1 cellular context compared by ENCODE assay signal in the genomic region with DNA sequence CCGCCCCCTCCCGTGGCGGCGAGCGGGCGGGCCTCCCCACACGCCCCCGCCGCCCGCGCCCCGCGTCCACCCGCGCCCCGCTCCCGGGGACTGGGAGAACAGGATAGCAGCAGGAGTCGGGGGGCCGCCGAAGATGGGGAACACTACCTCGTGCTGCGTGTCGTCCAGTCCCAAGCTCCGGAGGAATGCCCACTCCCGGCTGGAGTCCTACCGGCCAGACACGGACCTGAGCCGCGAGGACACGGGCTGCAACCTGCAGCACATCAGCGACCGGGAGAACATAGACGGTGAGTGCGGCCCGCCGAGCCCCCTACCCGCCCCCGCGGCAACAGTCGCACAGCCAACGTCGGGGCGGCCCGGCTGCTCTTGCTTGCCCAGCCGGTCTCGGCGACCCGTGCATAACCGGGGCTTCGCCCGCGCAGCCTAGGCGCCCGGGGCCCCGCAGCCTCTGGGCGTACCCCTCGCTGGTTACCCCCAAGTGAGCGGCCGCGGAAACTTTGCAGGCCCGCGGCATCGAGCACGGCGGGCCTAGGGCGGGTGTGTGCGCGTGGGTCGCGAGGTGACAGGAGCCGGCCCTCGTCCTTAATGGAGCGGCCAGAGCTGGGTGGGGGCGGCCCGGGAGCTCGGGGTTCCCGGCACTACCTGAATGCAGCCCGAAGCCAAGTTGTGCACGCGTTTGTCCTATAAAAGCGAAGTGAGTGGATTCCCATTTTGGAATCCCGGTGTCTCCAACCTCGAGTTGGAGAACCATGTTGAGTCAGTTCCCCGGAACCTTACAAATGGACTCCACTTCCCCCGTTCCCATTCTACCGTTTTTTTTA.
TF ChIP-seq lines count a peak whose summit lies in the region.

No MANE protein-coding gene starts in this region.

TF ChIP-seq in GM23338, 12 proteins besides CTCF, POLR2A, EP300 and RAD21 (continued from another document):
- TF ChIP-seq, protein P1, sequence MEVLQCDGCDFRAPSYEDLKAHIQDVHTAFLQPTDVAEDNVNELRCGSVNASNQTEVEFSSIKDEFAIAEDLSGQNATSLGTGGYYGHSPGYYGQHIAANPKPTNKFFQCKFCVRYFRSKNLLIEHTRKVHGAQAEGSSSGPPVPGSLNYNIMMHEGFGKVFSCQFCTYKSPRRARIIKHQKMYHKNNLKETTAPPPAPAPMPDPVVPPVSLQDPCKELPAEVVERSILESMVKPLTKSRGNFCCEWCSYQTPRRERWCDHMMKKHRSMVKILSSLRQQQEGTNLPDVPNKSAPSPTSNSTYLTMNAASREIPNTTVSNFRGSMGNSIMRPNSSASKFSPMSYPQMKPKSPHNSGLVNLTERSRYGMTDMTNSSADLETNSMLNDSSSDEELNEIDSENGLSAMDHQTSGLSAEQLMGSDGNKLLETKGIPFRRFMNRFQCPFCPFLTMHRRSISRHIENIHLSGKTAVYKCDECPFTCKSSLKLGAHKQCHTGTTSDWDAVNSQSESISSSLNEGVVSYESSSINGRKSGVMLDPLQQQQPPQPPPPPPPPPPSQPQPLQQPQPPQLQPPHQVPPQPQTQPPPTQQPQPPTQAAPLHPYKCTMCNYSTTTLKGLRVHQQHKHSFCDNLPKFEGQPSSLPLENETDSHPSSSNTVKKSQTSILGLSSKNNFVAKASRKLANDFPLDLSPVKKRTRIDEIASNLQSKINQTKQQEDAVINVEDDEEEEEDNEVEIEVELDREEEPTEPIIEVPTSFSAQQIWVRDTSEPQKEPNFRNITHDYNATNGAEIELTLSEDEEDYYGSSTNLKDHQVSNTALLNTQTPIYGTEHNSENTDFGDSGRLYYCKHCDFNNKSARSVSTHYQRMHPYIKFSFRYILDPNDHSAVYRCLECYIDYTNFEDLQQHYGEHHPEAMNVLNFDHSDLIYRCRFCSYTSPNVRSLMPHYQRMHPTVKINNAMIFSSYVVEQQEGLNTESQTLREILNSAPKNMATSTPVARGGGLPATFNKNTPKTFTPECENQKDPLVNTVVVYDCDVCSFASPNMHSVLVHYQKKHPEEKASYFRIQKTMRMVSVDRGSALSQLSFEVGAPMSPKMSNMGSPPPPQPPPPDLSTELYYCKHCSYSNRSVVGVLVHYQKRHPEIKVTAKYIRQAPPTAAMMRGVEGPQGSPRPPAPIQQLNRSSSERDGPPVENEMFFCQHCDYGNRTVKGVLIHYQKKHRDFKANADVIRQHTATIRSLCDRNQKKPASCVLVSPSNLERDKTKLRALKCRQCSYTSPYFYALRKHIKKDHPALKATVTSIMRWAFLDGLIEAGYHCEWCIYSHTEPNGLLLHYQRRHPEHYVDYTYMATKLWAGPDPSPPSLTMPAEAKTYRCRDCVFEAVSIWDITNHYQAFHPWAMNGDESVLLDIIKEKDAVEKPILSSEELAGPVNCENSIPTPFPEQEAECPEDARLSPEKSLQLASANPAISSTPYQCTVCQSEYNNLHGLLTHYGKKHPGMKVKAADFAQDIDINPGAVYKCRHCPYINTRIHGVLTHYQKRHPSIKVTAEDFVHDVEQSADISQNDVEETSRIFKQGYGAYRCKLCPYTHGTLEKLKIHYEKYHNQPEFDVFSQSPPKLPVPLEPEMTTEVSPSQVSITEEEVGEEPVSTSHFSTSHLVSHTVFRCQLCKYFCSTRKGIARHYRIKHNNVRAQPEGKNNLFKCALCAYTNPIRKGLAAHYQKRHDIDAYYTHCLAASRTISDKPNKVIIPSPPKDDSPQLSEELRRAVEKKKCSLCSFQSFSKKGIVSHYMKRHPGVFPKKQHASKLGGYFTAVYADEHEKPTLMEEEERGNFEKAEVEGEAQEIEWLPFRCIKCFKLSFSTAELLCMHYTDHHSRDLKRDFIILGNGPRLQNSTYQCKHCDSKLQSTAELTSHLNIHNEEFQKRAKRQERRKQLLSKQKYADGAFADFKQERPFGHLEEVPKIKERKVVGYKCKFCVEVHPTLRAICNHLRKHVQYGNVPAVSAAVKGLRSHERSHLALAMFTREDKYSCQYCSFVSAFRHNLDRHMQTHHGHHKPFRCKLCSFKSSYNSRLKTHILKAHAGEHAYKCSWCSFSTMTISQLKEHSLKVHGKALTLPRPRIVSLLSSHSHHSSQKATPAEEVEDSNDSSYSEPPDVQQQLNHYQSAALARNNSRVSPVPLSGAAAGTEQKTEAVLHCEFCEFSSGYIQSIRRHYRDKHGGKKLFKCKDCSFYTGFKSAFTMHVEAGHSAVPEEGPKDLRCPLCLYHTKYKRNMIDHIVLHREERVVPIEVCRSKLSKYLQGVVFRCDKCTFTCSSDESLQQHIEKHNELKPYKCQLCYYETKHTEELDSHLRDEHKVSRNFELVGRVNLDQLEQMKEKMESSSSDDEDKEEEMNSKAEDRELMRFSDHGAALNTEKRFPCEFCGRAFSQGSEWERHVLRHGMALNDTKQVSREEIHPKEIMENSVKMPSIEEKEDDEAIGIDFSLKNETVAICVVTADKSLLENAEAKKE (CRISPR knock-in tag; IDR thresholded peaks at IDR 0.05) = no peak
- TF ChIP-seq STAT1 (IDR thresholded peaks at IDR 0.05; ENCODE audit: unreplicated experiment) (no peak), EZH2 (IDR thresholded peaks at IDR 0.05; ENCODE audit: low read depth, unreplicated experiment) (no peak)
